22 cellular contexts compared by ENCODE assay signal in genomic region chr2:142678164-142678563, GRCh38.
A peak's percentile ranks its signal among the peaks of the same experiment; 100 is the strongest.
DNase-seq lines count a peak whose midpoint lies in the region; ATAC-seq, FAIRE-seq and TF ChIP-seq lines count a peak whose summit lies in the region.
"Had no signal": no experiment of that assay in that cellular context is flagged by ENCODE, and none has a peak within 500 bp of the region (broad histone marks: within the 10 kb centered on the region; RNA-seq: fewer than 3 reads in every experiment).

No MANE protein-coding gene starts in this region.

- no peak for DNase-seq in A549 (ENCODE audit: low read depth in 1 of 2, low spot score in 1 of 2)
- no peak for DNase-seq in H9
- no peak for DNase-seq in K562 (ENCODE audit: extremely low read depth in 1 of 4, low spot score in 3 of 4)
- DNase-seq in stimulated activated CD4-positive, alpha-beta T cell treated with anti-CD3 and anti-CD28 coated beads, Interleukin-2, amount 100 ng/mL, for 48 hours, result no peak
- no peak for DNase-seq in NCI-H510A treated with DMSO at 0.1 percent for 48 hours (lab: John Stamatoyannopoulos, UW)
- DNase-seq in SK-N-DZ (ENCODE audit: low spot score), result no peak
- DNase-seq: 8988T; AML-193; Caco-2; Calu3; CD4-positive, alpha-beta T cell; CD8-positive, alpha-beta T cell; DMS79 treated with DMSO at 0.1 percent for 48 hours; GF-D8 had no signal

- no peak overlapping the region for H3K4me2 ChIP-seq in A549
- no peak overlapping the region for H3K4me2 ChIP-seq in H9 (ENCODE audit: insufficient read depth, insufficient read length, low read length)
- no peak overlapping the region for H3K4me2 ChIP-seq in K562 (ENCODE audit: insufficient read depth, low read length)
- H3K4me2 ChIP-seq: BLaER1 treated with 17β-estradiol and CSF1 and Interleukin-3, amounts not matched to agents 10 nM and 100 nM had no signal

- no peak overlapping the region for H3K14ac ChIP-seq in H9 (ENCODE audit: insufficient read depth, low read length)

- no peaks in the 10 kb centered on the region for H4K20me1 ChIP-seq in H9 (ENCODE audit: control insufficient read depth, insufficient read depth, insufficient read length)
- H4K20me1 ChIP-seq in K562 (replicated peaks; ENCODE audit: control insufficient read depth, insufficient read depth, low read length), result no peaks in the 10 kb centered on the region
- H4K20me1 ChIP-seq: BLaER1 treated with 17β-estradiol and CSF1 and Interleukin-3, amounts not matched to agents 10 nM and 100 nM had no signal

- H2AFZ ChIP-seq in H9 (ENCODE audit: low read length), result no peak overlapping the region
- no peak overlapping the region for H2AFZ ChIP-seq in K562 (ENCODE audit: low read depth, low read length)

- H3K9me3 Mint-ChIP-seq in H9, result no peaks in the 10 kb centered on the region
- H3K9me3 Mint-ChIP-seq: CD8-positive, alpha-beta T cell had no signal

- no peaks in the 10 kb centered on the region for H3K23me2 ChIP-seq in H9 (ENCODE audit: insufficient read length, low read depth, low read length, poor library complexity, severe bottlenecking)

- peaks cover 8 to 9% of the 10 kb centered on the region in 2 experiments; a peak in 2 of 4 replicates for H3K4me1 Mint-ChIP-seq in H9
- H3K4me1 Mint-ChIP-seq: B cell had no signal

- TF ChIP-seq EP300 in A549 (IDR thresholded peaks at IDR 0.05), result no peak
- no peak for TF ChIP-seq EP300 in K562 (IDR thresholded peaks at IDR 0.05; ENCODE audit: low read length)

- no peaks in the 10 kb centered on the region for H3K79me2 ChIP-seq in H9 (ENCODE audit: insufficient read depth, low read length)
- H3K79me2 ChIP-seq in K562 (ENCODE audit: control insufficient read depth, insufficient read depth, low read length), result no peaks in the 10 kb centered on the region

- BruUV-seq in K562 (replicated peaks; lab: Mats Ljungman, UMichigan), result no TSS peak

- H3K36me3 ChIP-seq in K562 (ENCODE audit: control insufficient read depth, insufficient read depth, low read length), result no peaks in the 10 kb centered on the region
- H3K36me3 ChIP-seq: BLaER1 treated with 17β-estradiol and CSF1 and Interleukin-3, amounts not matched to agents 10 nM and 100 nM had no signal

- no peaks in the 10 kb centered on the region for H3K27me3 Mint-ChIP-seq in H9 (ENCODE audit: low read depth)
- H3K27me3 Mint-ChIP-seq: CD4-positive, alpha-beta T cell had no signal

- intact Hi-C loops in K562 (cut with micrococcal nuclease), result no loop called here

- H3K36me3 Mint-ChIP-seq in H9 (ENCODE audit: insufficient read depth in 1 of 3, low read depth in 3 of 3), result no peaks in the 10 kb centered on the region
- H3K36me3 Mint-ChIP-seq: CD8-positive, alpha-beta T cell had no signal

- no peak overlapping the region for H3K27ac Mint-ChIP-seq in H9
- H3K27ac Mint-ChIP-seq: B cell; CD4-positive, alpha-beta T cell; CD8-positive, alpha-beta T cell had no signal

- 96% methylated on average over 1 of the region's 1 CpG for WGBS in A549 (ENCODE audit: missing lambda C conversion rate)
- no CpG with 5 or more reads among the region's 1 CpG for WGBS in H9 (ENCODE audit: extremely low coverage, insufficient read length, low lambda C conversion rate)
- 5% methylated on average over 1 of the region's 1 CpG for WGBS in K562 (ENCODE audit: insufficient coverage, low coverage, missing lambda C conversion rate)

- no peak overlapping the region for H4K91ac ChIP-seq in H9 (ENCODE audit: insufficient read length, low read depth, low read length)

- TF ChIP-seq RAD21 in A549 (conservative IDR thresholded peaks at IDR 0.05 in 1 of 2, IDR thresholded peaks at IDR 0.05 in 1 of 2) (no peak), K562 (CRISPR knock-in tag; conservative IDR thresholded peaks at IDR 0.05 in 1 of 2, IDR thresholded peaks at IDR 0.05 in 1 of 2) (no peak)

- H3K18ac ChIP-seq in H9 (ENCODE audit: insufficient read length, low read depth, low read length), result no peak overlapping the region

- FAIRE-seq in A549 (lab: Jason Lieb, UNC) (no peak), K562 (lab: Jason Lieb, UNC) (no peak)
- FAIRE-seq: A204.1, D721Med, G401.6, GM12891, GM19239 had no signal

- POLR2A ChIA-PET in A549 (lab: Yijun Ruan, JAX), result no interaction called here
- POLR2A ChIA-PET in K562 (lab: Yijun Ruan, JAX), result no interaction called here

- H3K9ac ChIP-seq in H9 (ENCODE audit: extremely low read depth, insufficient read length, low read length) (no peak overlapping the region), K562 (ENCODE audit: insufficient read depth in 1 of 2, low read depth in 2 of 2, low read length in 2 of 2) (no peak overlapping the region)
- H3K9ac ChIP-seq: BLaER1 treated with 17β-estradiol and CSF1 and Interleukin-3, amounts not matched to agents 10 nM and 100 nM had no signal

- H3K9me1 ChIP-seq in K562 (ENCODE audit: control insufficient read depth, insufficient read depth, low read length), result no peaks in the 10 kb centered on the region

- H3K4me3 ChIP-seq in A549, result no peak overlapping the region
- H3K4me3 ChIP-seq in K562, result no peak overlapping the region
- H3K4me3 ChIP-seq: BLaER1 treated with 17β-estradiol and CSF1 and Interleukin-3, amounts not matched to agents 10 nM and 100 nM had no signal

- CTCF ChIA-PET in A549 (lab: Yijun Ruan, JAX), result no interaction called here
- CTCF ChIA-PET in K562 (lab: Yijun Ruan, JAX; ENCODE audit: low intra/inter-chr PET ratio), result no interaction called here

- H3K9me3 ChIP-seq in A549, result no peaks in the 10 kb centered on the region
- no peaks in the 10 kb centered on the region for H3K9me3 ChIP-seq in H9 (ENCODE audit: control insufficient read depth, low read depth, low read length)
- no peaks in the 10 kb centered on the region for H3K9me3 ChIP-seq in K562 (replicated peaks; ENCODE audit: control insufficient read depth, insufficient read depth, low read depth, low read length)
- H3K9me3 ChIP-seq: BLaER1 treated with 17β-estradiol and CSF1 and Interleukin-3, amounts not matched to agents 10 nM and 100 nM; Caco-2 had no signal

- TF ChIP-seq CTCF in A549 (IDR thresholded peaks at IDR 0.05) (no peak), H9 (conservative IDR thresholded peaks at IDR 0.05) (no peak), K562 (IDR thresholded peaks at IDR 0.05 in 2 of 3, conservative IDR thresholded peaks at IDR 0.05 in 1 of 3; ENCODE audit: insufficient read depth in 2 of 3, low read depth in 1 of 3, low read length in 3 of 3) (no peak)

- peak overlapping the region; percentile 75 for H2BK20ac ChIP-seq in H9 (ENCODE audit: low read depth, low read length, poor library complexity, severe bottlenecking)

- no peak overlapping the region for H3T11ph ChIP-seq in H9 (ENCODE audit: low read length)

- H3K79me1 ChIP-seq in H9 (ENCODE audit: insufficient read depth, low read depth, low read length, poor library complexity, severe bottlenecking), result no peaks in the 10 kb centered on the region

- H2BK12ac ChIP-seq in H9 (ENCODE audit: insufficient read length, low read depth, low read length), result no peak overlapping the region

- ATAC-seq in A549 (no peak), K562 (no peak)
- ATAC-seq: CD8-positive, alpha-beta T cell had no signal

- no peak overlapping the region for H2BK5ac ChIP-seq in H9 (ENCODE audit: insufficient read length, low read length)

- H3K27me3 ChIP-seq in H9 (ENCODE audit: insufficient read depth, low read length) (no peaks in the 10 kb centered on the region), K562 (ENCODE audit: control insufficient read depth in 2 of 2, insufficient read depth in 2 of 2, low read length in 2 of 2) (no peaks in the 10 kb centered on the region)
- H3K27me3 ChIP-seq: BLaER1 treated with 17β-estradiol and CSF1 and Interleukin-3, amounts not matched to agents 10 nM and 100 nM had no signal

- no peak overlapping the region for H2BK120ac ChIP-seq in H9 (ENCODE audit: low read depth, low read length, poor library complexity, severe bottlenecking)

- no peak overlapping the region for H2BK15ac ChIP-seq in H9 (ENCODE audit: low read depth, low read length)

- H3K23ac ChIP-seq in H9 (ENCODE audit: insufficient read length, low read depth, low read length), result no peak overlapping the region

- no peak overlapping the region for H3K4me3 Mint-ChIP-seq in H9
- H3K4me3 Mint-ChIP-seq: B cell; CD4-positive, alpha-beta T cell; CD8-positive, alpha-beta T cell had no signal

- H3K4ac ChIP-seq in H9 (ENCODE audit: low read depth, low read length), result no peak overlapping the region

- H2AK5ac ChIP-seq in H9 (ENCODE audit: insufficient read length, low read length), result no peak overlapping the region

- in situ Hi-C loops in K562 (cut with MboI), result loop anchor here (25.0 kb wide), 1 partner anchor 309 kb away; no protein-coding TSS in a partner anchor

- H3K27ac ChIP-seq in A549 (no peak overlapping the region), H9 (ENCODE audit: insufficient read length, low read depth, low read length) (no peak overlapping the region), K562 (ENCODE audit: extremely low read depth, low read depth, low read length) (no peak overlapping the region)
- H3K27ac ChIP-seq: BLaER1 treated with 17β-estradiol and CSF1 and Interleukin-3, amounts not matched to agents 10 nM and 100 nM; C4-2B had no signal

- H3K4me1 ChIP-seq in A549, result peaks cover 13% of the 10 kb centered on the region
- no peaks in the 10 kb centered on the region for H3K4me1 ChIP-seq in H9 (ENCODE audit: insufficient read depth, low read length)
- no peaks in the 10 kb centered on the region for H3K4me1 ChIP-seq in K562 (replicated peaks in 1 of 2; ENCODE audit: control insufficient read depth in 2 of 2, insufficient read depth in 2 of 2, low read length in 2 of 2)
- H3K4me1 ChIP-seq: Caco-2 had no signal

- H4K5ac ChIP-seq in H9 (ENCODE audit: insufficient read length, low read depth, low read length), result no peak overlapping the region

- TF ChIP-seq POLR2A in A549 (IDR thresholded peaks at IDR 0.05; ENCODE audit: low read length), result no peak
- TF ChIP-seq POLR2A in K562 (conservative IDR thresholded peaks at IDR 0.05), result no peak

- no peak overlapping the region for H4K8ac ChIP-seq in H9 (replicated peaks; ENCODE audit: insufficient read length, low read depth, low read length)

- no peak overlapping the region for H3K56ac ChIP-seq in H9 (ENCODE audit: insufficient read length, low read depth, low read length)

TF ChIP-seq in A549, 52 proteins besides CTCF, POLR2A, EP300 and RAD21 (continues in another document):
- no peak for TF ChIP-seq MAX (IDR thresholded peaks at IDR 0.05)
- no peak for TF ChIP-seq HDAC2 (IDR thresholded peaks at IDR 0.05)
- no peak for TF ChIP-seq MAZ (IDR thresholded peaks at IDR 0.05; ENCODE audit: borderline replicate concordance, low read depth, low read length)
- TF ChIP-seq MAFK (IDR thresholded peaks at IDR 0.05; ENCODE audit: partially characterized antibody), result peak; percentile 71

TF ChIP-seq in K562, 482 proteins besides CTCF, POLR2A, EP300 and RAD21:
- TF ChIP-seq ZKSCAN1 (IDR thresholded peaks at IDR 0.05; ENCODE audit: low read depth, low read length) (no peak), ETS2 (tag; IDR thresholded peaks at IDR 0.05; ENCODE audit: borderline replicate concordance, poor library complexity, severe bottlenecking) (no peak), MAFG (tag; conservative IDR thresholded peaks at IDR 0.05) (peak; percentile 36; the same call in 1 of the 2 replicates), BRD4 (IDR thresholded peaks at IDR 0.05) (no peak), MAFF (IDR thresholded peaks at IDR 0.05; ENCODE audit: low read length) (0 out of 2 replicates have a peak, but pooled peaks have one; percentile 13)

Comparison
In these comparisons a context has a peak if more than half of its experiments do, and no peak if none do; other contexts are left out.
1. Of the 35 proteins assayed by ChIP-seq in both K562 and A549: peak only in K562: none; only in A549: MAFK; in both: none; in neither: 34.